ENCODE assay signal across 8 cellular contexts in the genomic region with DNA sequence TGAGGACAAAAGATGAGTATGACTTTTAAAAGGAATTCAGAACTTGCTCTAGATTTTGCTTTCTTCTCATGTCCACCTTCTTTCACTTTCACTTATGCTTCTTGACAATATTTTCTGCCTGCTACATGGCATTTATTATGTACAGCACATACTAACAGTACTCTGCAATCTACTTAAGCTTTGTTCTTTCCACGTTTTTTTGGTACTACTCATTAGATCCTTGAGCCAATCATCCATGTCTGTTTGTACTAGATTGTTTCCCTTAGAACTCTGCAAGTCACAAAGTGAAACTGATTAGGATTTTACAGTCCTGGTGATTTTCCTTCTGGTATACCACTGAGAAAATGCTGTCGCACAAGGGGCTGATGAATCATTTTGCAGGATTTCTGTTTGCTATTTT.
DNase-seq lines count a peak whose midpoint lies in the region; ATAC-seq and TF ChIP-seq lines count a peak whose summit lies in the region.

No MANE protein-coding gene starts in this region.

- peaks cover 30% of the 10 kb centered on the region for H3K4me1 Mint-ChIP-seq in MCF 10A (ENCODE audit: insufficient read depth, unreplicated experiment)
- peaks cover 55 to 76% of the 10 kb centered on the region in 2 donors for H3K4me1 Mint-ChIP-seq in natural killer cell treated with Interleukin-12 subunit alpha and Interleukin-12 subunit beta and Interleukin-15 and Interleukin-18, amount 100 ng/mL, for 72 hours (ENCODE audit: low read depth in 2 of 2)

- H3K79me1 ChIP-seq in IMR-90 (ENCODE audit: low read depth in 1 of 2, low read length in 2 of 2) (peaks cover 12 to 20% of the 10 kb centered on the region in 2 experiments), mesendoderm (ENCODE audit: low read length) (peaks cover 7% of the 10 kb centered on the region)

- H3K27me3 ChIP-seq in GM06990 (replicated peaks; ENCODE audit: control insufficient read depth, insufficient read depth, low read length) (no peaks in the 10 kb centered on the region), IMR-90 (ENCODE audit: control insufficient read depth, insufficient read depth, low read length) (no peaks in the 10 kb centered on the region), mesendoderm (ENCODE audit: insufficient read depth, low read length, poor library complexity) (no peaks in the 10 kb centered on the region)

- no peak overlapping the region for H4K8ac ChIP-seq in IMR-90 (ENCODE audit: low read depth in 2 of 2, low read length in 2 of 2)
- no peak overlapping the region for H4K8ac ChIP-seq in mesendoderm (ENCODE audit: low read depth, low read length)

- no peaks in the 10 kb centered on the region for H3K9me3 Mint-ChIP-seq in MCF 10A (ENCODE audit: unreplicated experiment)
- H3K9me3 Mint-ChIP-seq in natural killer cell treated with Interleukin-12 subunit alpha and Interleukin-12 subunit beta and Interleukin-15 and Interleukin-18, amount 100 ng/mL, for 72 hours, result peaks cover 5% of the 10 kb centered on the region

- peak; percentile 68 for ATAC-seq in GM21447 (IDR thresholded peaks at IDR 0.05; ENCODE audit: unreplicated experiment)
- ATAC-seq in IMR-90 (ENCODE audit: low read depth), result peak; percentile 94
- ATAC-seq in natural killer cell treated with Interleukin-12 subunit alpha and Interleukin-12 subunit beta and Interleukin-15 and Interleukin-18, amount 100 ng/mL, for 72 hours, result peak; percentile 71 to 80

- no peak overlapping the region for H2AK5ac ChIP-seq in IMR-90 (ENCODE audit: low read depth, low read length)
- H2AK5ac ChIP-seq in mesendoderm (ENCODE audit: low read length), result no peak overlapping the region

- CTCF ChIA-PET in IMR-90 (lab: Yijun Ruan, JAX) (interaction anchor here (0.6 kb wide), 1 partner anchor 23 kb away, joined by 5 read pairs; no protein-coding TSS in a partner anchor), MCF 10A (lab: Yijun Ruan, JAX) (interaction anchor here (0.6 to 1.0 kb wide), 5 partner anchors 19 to 230 kb away, joined by 3 read pairs; no protein-coding TSS in a partner anchor)

- no peaks in the 10 kb centered on the region for H3K27me3 Mint-ChIP-seq in MCF 10A (ENCODE audit: insufficient read depth, unreplicated experiment)
- H3K27me3 Mint-ChIP-seq in natural killer cell treated with Interleukin-12 subunit alpha and Interleukin-12 subunit beta and Interleukin-15 and Interleukin-18, amount 100 ng/mL, for 72 hours, result no peaks in the 10 kb centered on the region

- H2BK15ac ChIP-seq in IMR-90 (ENCODE audit: low read depth, low read length) (no peak overlapping the region), mesendoderm (replicated peaks; ENCODE audit: low read depth) (no peak overlapping the region)

- TF ChIP-seq POLR2A in IMR-90 (IDR thresholded peaks at IDR 0.05; ENCODE audit: low read depth, low read length), result no peak

- DNase-seq in GM06990 (ENCODE audit: extremely low read depth, insufficient read length), result peak; percentile 23
- peak; percentile 74 for DNase-seq in IMR-90
- DNase-seq in MCF 10A (ENCODE audit: unreplicated experiment), result peak; percentile 20
- DNase-seq in natural killer cell treated with Interleukin-12 subunit alpha and Interleukin-12 subunit beta and Interleukin-15 and Interleukin-18, amount 100 ng/mL, for 72 hours (ENCODE audit: low spot score), result no peak
- no peak for DNase-seq in T-helper 9 cell
- DNase-seq in NCI-H2196 (lab: John Stamatoyannopoulos, UW; ENCODE audit: unreplicated experiment), result no peak
- DNase-seq in mesendoderm, result no peak

- H3K36me3 ChIP-seq in GM06990 (ENCODE audit: control insufficient read depth, insufficient read depth, low read length) (no peaks in the 10 kb centered on the region), IMR-90 (ENCODE audit: control insufficient read depth, insufficient read depth, low read length) (no peaks in the 10 kb centered on the region), mesendoderm (ENCODE audit: control insufficient read depth, insufficient read depth, low read length) (no peaks in the 10 kb centered on the region)

- H3K23ac ChIP-seq in IMR-90 (ENCODE audit: low read depth, low read length) (no peak overlapping the region), mesendoderm (ENCODE audit: low read length) (no peak overlapping the region)

- H3K4me3 Mint-ChIP-seq in MCF 10A (ENCODE audit: unreplicated experiment), result peak overlapping the region; percentile 62
- peak overlapping the region; percentile 91 for H3K4me3 Mint-ChIP-seq in natural killer cell treated with Interleukin-12 subunit alpha and Interleukin-12 subunit beta and Interleukin-15 and Interleukin-18, amount 100 ng/mL, for 72 hours

- WGBS in IMR-90 (ENCODE audit: extremely low coverage in 2 of 2, insufficient read length in 1 of 2), 2 experiments, result no CpG with 5 or more reads among the region's 2 CpGs
- WGBS in mesendoderm (ENCODE audit: extremely low coverage, insufficient coverage, low lambda C conversion rate), result no CpG with 5 or more reads among the region's 2 CpGs

- H3K9me3 ChIP-seq in IMR-90 (ENCODE audit: control insufficient read depth, insufficient read depth, low read length), result no peaks in the 10 kb centered on the region

- in situ Hi-C loops in IMR-90 (cut with MboI; ENCODE audit: low sequenced_read_pairs), result no loop called here

- H3K18ac ChIP-seq in IMR-90 (ENCODE audit: low read depth, low read length) (no peak overlapping the region; the same call in 1 of the 2 replicates), mesendoderm (ENCODE audit: low read length) (no peak overlapping the region)

- intact Hi-C loops in IMR-90 (cut with micrococcal nuclease) (loop anchor here (2.0 kb wide), 1 partner anchor 78 kb away; a partner anchor contains a TSS), MCF 10A (cut with micrococcal nuclease) (no loop called here)

- H3K56ac ChIP-seq in IMR-90 (ENCODE audit: extremely low read depth, insufficient read depth, low read length) (no peak overlapping the region), mesendoderm (ENCODE audit: low read length) (no peak overlapping the region)

- no peaks in the 10 kb centered on the region for H3K9me1 ChIP-seq in IMR-90 (ENCODE audit: insufficient read depth, low read length)

- H4K5ac ChIP-seq in IMR-90 (ENCODE audit: low read depth, low read length), result no peak overlapping the region
- no peak overlapping the region for H4K5ac ChIP-seq in mesendoderm (ENCODE audit: low read length)

- no peak overlapping the region for H3K14ac ChIP-seq in IMR-90 (replicated peaks; ENCODE audit: low read depth, low read length)

- BruUV-seq in IMR-90 (replicated peaks; lab: Mats Ljungman, UMichigan) (no TSS peak), MCF 10A (replicated peaks; lab: Mats Ljungman, UMichigan) (no TSS peak)

- no peak overlapping the region for H2AFZ ChIP-seq in IMR-90 (replicated peaks; ENCODE audit: low read length, poor library complexity)

- H3K4ac ChIP-seq in IMR-90 (ENCODE audit: low read depth, low read length) (no peak overlapping the region), mesendoderm (ENCODE audit: low read depth, low read length) (no peak overlapping the region)

- H3K27ac ChIP-seq in IMR-90 (ENCODE audit: insufficient read depth, low read length) (no peak overlapping the region; the same call in 1 of the 2 replicates), mesendoderm (ENCODE audit: low read depth, low read length) (no peak overlapping the region)

- H3K4me2 ChIP-seq in IMR-90 (ENCODE audit: low read depth, low read length) (peak overlapping the region; percentile 95), mesendoderm (ENCODE audit: low read length) (no peak overlapping the region)

- no peak overlapping the region for H3K9ac ChIP-seq in IMR-90 (ENCODE audit: low read depth, low read length)
- H3K9ac ChIP-seq in mesendoderm (ENCODE audit: low read length), result no peak overlapping the region

- no peaks in the 10 kb centered on the region; the same call in 1 of the 2 replicates for H4K20me1 ChIP-seq in IMR-90 (ENCODE audit: insufficient read depth, low read length)

- no peak overlapping the region for H2AK9ac ChIP-seq in IMR-90 (replicated peaks; ENCODE audit: low read depth, low read length, poor library complexity)

- dilution Hi-C loops in IMR-90 (cut with HindIII; ENCODE audit: low sequenced_read_pairs, unreplicated experiment), result no loop called here

- TF ChIP-seq CTCF in GM06990 (IDR thresholded peaks at IDR 0.05; ENCODE audit: insufficient read depth, low read length, poor library complexity, severe bottlenecking) (no peak), IMR-90 (conservative IDR thresholded peaks at IDR 0.05; ENCODE audit: low read depth, low read length) (no peak), MCF 10A (IDR thresholded peaks at IDR 0.05; ENCODE audit: unreplicated experiment) (no peak)

- POLR2A ChIA-PET in IMR-90 (lab: Charles Lee; ENCODE audit: unreplicated experiment) (no interaction called here), MCF 10A (lab: Yijun Ruan, JAX) (interaction anchor here (0.6 to 1.6 kb wide), 4 partner anchors 10 to 317 kb away, joined by 3 read pairs; no protein-coding TSS in a partner anchor)

- H3K36me3 Mint-ChIP-seq in MCF 10A (ENCODE audit: insufficient read depth, unreplicated experiment), result no peaks in the 10 kb centered on the region
- H3K36me3 Mint-ChIP-seq in natural killer cell treated with Interleukin-12 subunit alpha and Interleukin-12 subunit beta and Interleukin-15 and Interleukin-18, amount 100 ng/mL, for 72 hours, result peaks cover 4% of the 10 kb centered on the region

- H2BK120ac ChIP-seq in IMR-90 (ENCODE audit: low read depth, low read length), result no peak overlapping the region
- no peak overlapping the region for H2BK120ac ChIP-seq in mesendoderm (ENCODE audit: low read depth, low read length)

- H2BK20ac ChIP-seq in IMR-90 (ENCODE audit: low read depth, low read length), result no peak overlapping the region

- H4K91ac ChIP-seq in IMR-90 (ENCODE audit: insufficient read depth, low read depth, low read length), result no peak overlapping the region

- peak overlapping the region; percentile 28 for H3K27ac Mint-ChIP-seq in MCF 10A (ENCODE audit: low read depth, unreplicated experiment)
- H3K27ac Mint-ChIP-seq in natural killer cell treated with Interleukin-12 subunit alpha and Interleukin-12 subunit beta and Interleukin-15 and Interleukin-18, amount 100 ng/mL, for 72 hours, result peak overlapping the region; percentile 59 to 85

- H2BK5ac ChIP-seq in IMR-90 (ENCODE audit: low read depth, low read length, poor library complexity, severe bottlenecking) (peak overlapping the region; percentile 5), mesendoderm (ENCODE audit: low read length) (no peak overlapping the region)

- no peak for TF ChIP-seq RAD21 in IMR-90 (IDR thresholded peaks at IDR 0.05; ENCODE audit: low read length)

- H3K4me1 ChIP-seq in IMR-90 (ENCODE audit: control insufficient read depth, insufficient read depth, low read length) (0 out of 2 replicates have a peak, but pooled peaks cover 2% of the 10 kb centered on the region), mesendoderm (ENCODE audit: control insufficient read depth, low read depth, low read length) (peaks cover 5% of the 10 kb centered on the region)

- H3K79me2 ChIP-seq in mesendoderm (ENCODE audit: control insufficient read depth, insufficient read depth, low read length), result peaks cover 19% of the 10 kb centered on the region

- H3K4me3 ChIP-seq in GM06990 (replicated peaks; ENCODE audit: low read depth, low read length) (peak overlapping the region; percentile 49), IMR-90 (ENCODE audit: insufficient read depth, low read depth, low read length) (peak overlapping the region; percentile 53), mesendoderm (ENCODE audit: low read length) (no peak overlapping the region)

Comparison
In these comparisons a context has a peak if more than half of its experiments do, and no peak if none do; other contexts are left out.
1. DNase-seq: peak in GM06990 (single experiment), IMR-90 (single experiment) and MCF 10A (single experiment); none in natural killer cell treated with Interleukin-12 subunit alpha and Interleukin-12 subunit beta and Interleukin-15 and Interleukin-18, amount 100 ng/mL, for 72 hours (single experiment), T-helper 9 cell (single experiment), NCI-H2196 (single experiment) and mesendoderm (single experiment).
2. Peak in every context shown above with its lines, with median percentiles within 50 percentile points of each other: ATAC-seq.